Comparison of ENCODE assay signal across 18 cellular contexts in genomic region chr14:88592016-88592415, GRCh38. TPM values are rescaled to one million over a fixed set of nuclear protein-coding genes. Genes with fewer than 3 reads are reported as not detected.
DNase-seq lines count a peak whose midpoint lies in the region; ATAC-seq, FAIRE-seq and TF ChIP-seq lines count a peak whose summit lies in the region.
"Had no signal": no experiment of that assay in that cellular context is flagged by ENCODE, and none has a peak within 500 bp of the region (broad histone marks: within the 10 kb centered on the region; RNA-seq: fewer than 3 reads in every experiment).

No MANE protein-coding gene starts in this region.

- CTCF ChIA-PET in AG04450 (lab: Charles Lee): no interaction called here
- CTCF ChIA-PET in endothelial cell of umbilical vein (lab: Charles Lee): no interaction called here

- peak overlapping the region in 2 of 3 experiments; percentile 40 to 74 for H3K27ac Mint-ChIP-seq in nephron
- peak overlapping the region in 1 of 10 donors; percentile 66 for H3K27ac Mint-ChIP-seq in naive thymus-derived CD8-positive, alpha-beta T cell
- H3K27ac Mint-ChIP-seq: CD4-positive, alpha-beta T cell; HFFc6 had no signal

- TF ChIP-seq CTCF in AG04450 (IDR thresholded peaks at IDR 0.05; ENCODE audit: low read depth, low read length): no peak
- no peak for TF ChIP-seq CTCF in endothelial cell of umbilical vein (IDR thresholded peaks at IDR 0.05; ENCODE audit: extremely low read depth in 1 of 2, insufficient read depth in 1 of 2, low read depth in 1 of 2, low read length in 2 of 2)
- TF ChIP-seq CTCF in nephron (IDR thresholded peaks at IDR 0.05; ENCODE audit: unreplicated experiment in 3 of 3): no peak

- dilution Hi-C loops in endothelial cell of umbilical vein (cut with MboI; ENCODE audit: extremely low pct_ligation_motif_present, low sequenced_read_pairs): no loop called here

- peaks cover 6 to 10% of the 10 kb centered on the region in 2 experiments for H3K36me3 ChIP-seq in endothelial cell of umbilical vein (ENCODE audit: control insufficient read depth in 2 of 2, extremely low read depth in 1 of 2, insufficient read depth in 2 of 2, low read length in 2 of 2)

- no peak overlapping the region for H3K9ac ChIP-seq in endothelial cell of umbilical vein (replicated peaks; ENCODE audit: extremely low read depth, insufficient read depth, low read length)
- H3K9ac ChIP-seq: KMS-11 had no signal

- H3K4me1 Mint-ChIP-seq in nephron: no peaks in the 10 kb centered on the region
- peaks cover 0 to 10% (median 1%) of the 10 kb centered on the region in 4 donors for H3K4me1 Mint-ChIP-seq in naive thymus-derived CD8-positive, alpha-beta T cell

- POLR2A ChIA-PET in AG04450 (lab: Yijun Ruan, JAX) (interaction anchor here (0.7 to 1.1 kb wide), 2 partner anchors 29 to 1309 kb away, joined by 3 to 6 read pairs; no protein-coding TSS in a partner anchor), endothelial cell of umbilical vein (lab: Charles Lee) (no interaction called here)
- POLR2A ChIA-PET in naive thymus-derived CD8-positive, alpha-beta T cell (lab: Charles Lee): no interaction called here

- H3K27me3 ChIP-seq in AG04450 (ENCODE audit: control insufficient read depth, insufficient read depth, low read length) (no peaks in the 10 kb centered on the region), endothelial cell of umbilical vein (ENCODE audit: control insufficient read depth in 2 of 2, insufficient read depth in 2 of 2, low read length in 2 of 2) (no peaks in the 10 kb centered on the region)

- H3K4me3 Mint-ChIP-seq in nephron: no peak overlapping the region
- H3K4me3 Mint-ChIP-seq in naive thymus-derived CD8-positive, alpha-beta T cell: no peak overlapping the region
- H3K4me3 Mint-ChIP-seq: CD4-positive, alpha-beta T cell; HFFc6 had no signal

- no peaks in the 10 kb centered on the region for H3K9me1 ChIP-seq in endothelial cell of umbilical vein (replicated peaks; ENCODE audit: control insufficient read depth, extremely low read depth, insufficient read depth, low read length)

- BruUV-seq in endothelial cell of umbilical vein (replicated peaks; lab: Mats Ljungman, UMichigan): no TSS peak

- no peak for TF ChIP-seq POLR2A in endothelial cell of umbilical vein (IDR thresholded peaks at IDR 0.05; ENCODE audit: low read depth, low read length)

- H3K9me3 ChIP-seq in AG04450 (ENCODE audit: control insufficient read depth, insufficient read depth, low read length) (no peaks in the 10 kb centered on the region), endothelial cell of umbilical vein (replicated peaks; ENCODE audit: control insufficient read depth, insufficient read depth, low read length) (no peaks in the 10 kb centered on the region)
- H3K9me3 ChIP-seq: Caco-2 had no signal

- no peaks in the 10 kb centered on the region for H4K20me1 ChIP-seq in endothelial cell of umbilical vein (replicated peaks; ENCODE audit: control insufficient read depth, extremely low read depth, insufficient read depth, low read length)

- no peak overlapping the region for H3K27ac ChIP-seq in AG04450 (ENCODE audit: low read depth, low read length)
- H3K27ac ChIP-seq in endothelial cell of umbilical vein (ENCODE audit: insufficient read depth, low read depth, low read length): no peak overlapping the region
- H3K27ac ChIP-seq: KMS-11 had no signal

- no peaks in the 10 kb centered on the region for H3K27me3 Mint-ChIP-seq in nephron (ENCODE audit: low read depth)
- H3K27me3 Mint-ChIP-seq in naive thymus-derived CD8-positive, alpha-beta T cell: no peaks in the 10 kb centered on the region
- H3K27me3 Mint-ChIP-seq: CD4-positive, alpha-beta T cell had no signal

- no peak overlapping the region for H3K4me2 ChIP-seq in endothelial cell of umbilical vein (ENCODE audit: insufficient read depth, low read length)
- H3K4me2 ChIP-seq: KMS-11 had no signal

- H2AFZ ChIP-seq in endothelial cell of umbilical vein (ENCODE audit: low read depth, low read length): no peak overlapping the region

- H3K79me2 ChIP-seq in endothelial cell of umbilical vein (ENCODE audit: control insufficient read depth, insufficient read depth, low read length): no peaks in the 10 kb centered on the region

- H3K36me3 Mint-ChIP-seq in nephron (ENCODE audit: low read depth): peaks cover 83% of the 10 kb centered on the region
- peaks cover 0 to 94% (median 35%) of the 10 kb centered on the region in 3 donors for H3K36me3 Mint-ChIP-seq in naive thymus-derived CD8-positive, alpha-beta T cell

- intact Hi-C loops in endothelial cell of umbilical vein (cut with micrococcal nuclease): no loop called here

- H3K4me3 ChIP-seq in AG04450 (ENCODE audit: low read depth, low read length) (no peak overlapping the region), endothelial cell of umbilical vein (replicated peaks in 1 of 3; ENCODE audit: insufficient read depth in 1 of 3, low read depth in 1 of 3, low read length in 3 of 3) (no peak overlapping the region)
- H3K4me3 ChIP-seq: GM12878 had no signal

- ATAC-seq in GM21529 (IDR thresholded peaks at IDR 0.05; ENCODE audit: unreplicated experiment): no peak
- ATAC-seq in naive thymus-derived CD8-positive, alpha-beta T cell: no peak
- ATAC-seq: GM12878, Right ventricle myocardium inferior had no signal

- no peaks in the 10 kb centered on the region for H3K9me3 Mint-ChIP-seq in nephron
- H3K9me3 Mint-ChIP-seq in naive thymus-derived CD8-positive, alpha-beta T cell: no peaks in the 10 kb centered on the region
- H3K9me3 Mint-ChIP-seq: CD4-positive, alpha-beta T cell; HFFc6 had no signal

- no peak for FAIRE-seq in endothelial cell of umbilical vein (lab: Jason Lieb, UNC)
- FAIRE-seq: GM12878, RCC 7860 had no signal

- DNase-seq in AG04450 (ENCODE audit: low read depth, low spot score) (peak; percentile 34), NCI-H2171 (lab: John Stamatoyannopoulos, UW) (peak; percentile 16), endothelial cell of umbilical vein (ENCODE audit: low read depth, low spot score) (peak; percentile 6), NCI-H1048 (lab: John Stamatoyannopoulos, UW) (no peak)
- no peak for DNase-seq in naive thymus-derived CD8-positive, alpha-beta T cell
- DNase-seq: Caco-2; CD4-positive, alpha-beta T cell; HFFc6; NCI-H1417 treated with DMSO at 0.1 percent for 48 hours; NCI-H2029; NCI-H748 treated with DMSO at 0.1 percent for 48 hours had no signal

- H3K4me1 ChIP-seq in endothelial cell of umbilical vein (ENCODE audit: control insufficient read depth, extremely low read depth, insufficient read depth, low read length): no peaks in the 10 kb centered on the region
- H3K4me1 ChIP-seq: Caco-2 had no signal

TF ChIP-seq in endothelial cell of umbilical vein, 7 proteins besides CTCF, POLR2A, EP300 and RAD21:
- TF ChIP-seq MAX (IDR thresholded peaks at IDR 0.05; ENCODE audit: insufficient read depth, insufficient read length) (no peak), EZH2 (IDR thresholded peaks at IDR 0.05; ENCODE audit: borderline replicate concordance, low read depth, low read length, severe bottlenecking) (no peak), GATA2 (IDR thresholded peaks at IDR 0.05; ENCODE audit: insufficient read depth, insufficient read length, low read depth, low read length) (no peak), MYC (IDR thresholded peaks at IDR 0.05; ENCODE audit: low read depth, low read length) (no peak), POLR2AphosphoS5 (IDR thresholded peaks at IDR 0.05; ENCODE audit: insufficient read depth, low read depth, low read length) (no peak), JUN (IDR thresholded peaks at IDR 0.05; ENCODE audit: borderline replicate concordance, insufficient read depth, insufficient read length, low read depth) (no peak), FOS (IDR thresholded peaks at IDR 0.05; ENCODE audit: borderline replicate concordance, insufficient read depth, low read length) (no peak)
TF ChIP-seq in endothelial cell of umbilical vein: peak in this region for 0.

RNA-seq across cellular contexts. Expression of gene ZC3H14, which starts 29.2 kb away (rescaled TPM):
- 99.8 and 102 TPM in 2 replicates for polyA plus RNA-seq in AG04450 (2011; rRNA removed)
- polyA minus RNA-seq in AG04450 (2011; rRNA and poly(A)+ RNA removed): 129 and 147 TPM in 2 replicates
- 59.6 and 61.8 TPM in 2 replicates for total RNA-seq in endothelial cell of umbilical vein
- 61.2 and 62.3 TPM in 2 replicates for polyA plus RNA-seq in endothelial cell of umbilical vein
- 71.1 and 77.7 TPM in 2 replicates for polyA plus RNA-seq in endothelial cell of umbilical vein (2011; cell fraction: cytosol; rRNA removed)
- polyA plus RNA-seq in endothelial cell of umbilical vein (2011; cell fraction: nucleus; rRNA removed): 105 and 123 TPM in 2 replicates
- polyA plus RNA-seq in endothelial cell of umbilical vein (2012): 39.2 and 49.9 TPM in 2 replicates
- 163 and 174 TPM in 2 replicates for polyA minus RNA-seq in endothelial cell of umbilical vein
- 87.2 TPM for polyA minus RNA-seq in endothelial cell of umbilical vein (2011; cell fraction: cytosol; rRNA and poly(A)+ RNA removed)
- 39.6 and 72.8 TPM in 2 replicates for polyA minus RNA-seq in endothelial cell of umbilical vein (2011; cell fraction: nucleus; rRNA and poly(A)+ RNA removed)
- total RNA-seq in naive thymus-derived CD8-positive, alpha-beta T cell: 10 to 100 TPM; 58.3 to 60.5 TPM
- polyA plus RNA-seq in naive thymus-derived CD8-positive, alpha-beta T cell: 10 to 100 TPM; 36.4 to 54.5 (median 49.9) TPM

RNA-seq across cellular contexts. Expression of gene PTPN21, which starts 37.2 kb away (rescaled TPM):
- polyA plus RNA-seq in AG04450 (2011; rRNA removed) (15.8 and 16.0 TPM in 2 replicates), endothelial cell of umbilical vein (9.2 and 10.2 TPM in 2 replicates)
- 22.0 and 23.8 TPM in 2 replicates for polyA minus RNA-seq in AG04450 (2011; rRNA and poly(A)+ RNA removed)
- 16.1 and 22.9 TPM in 2 replicates for total RNA-seq in endothelial cell of umbilical vein
- polyA plus RNA-seq in endothelial cell of umbilical vein (2011; cell fraction: cytosol; rRNA removed): 6.0 and 6.1 TPM in 2 replicates
- polyA plus RNA-seq in endothelial cell of umbilical vein (2011; cell fraction: nucleus; rRNA removed): 28.2 and 30.9 TPM in 2 replicates
- polyA plus RNA-seq in endothelial cell of umbilical vein (2012): 8.0 and 12.5 TPM in 2 replicates
- 16.0 and 18.8 TPM in 2 replicates for polyA minus RNA-seq in endothelial cell of umbilical vein
- polyA minus RNA-seq in endothelial cell of umbilical vein (2011; cell fraction: cytosol; rRNA and poly(A)+ RNA removed): 3.3 TPM
- 21.5 and 22.6 TPM in 2 replicates for polyA minus RNA-seq in endothelial cell of umbilical vein (2011; cell fraction: nucleus; rRNA and poly(A)+ RNA removed)
- not detected for total RNA-seq in naive thymus-derived CD8-positive, alpha-beta T cell
- polyA plus RNA-seq in naive thymus-derived CD8-positive, alpha-beta T cell: not detected
- total RNA-seq: CD4-positive, alpha-beta T cell; OCI-LY7 had no signal

Comparison
In these comparisons a context has a peak if more than half of its experiments do, and no peak if none do; other contexts are left out.
1. DNase-seq: peak in AG04450 (single experiment), NCI-H2171 (single experiment) and endothelial cell of umbilical vein (single experiment); none in naive thymus-derived CD8-positive, alpha-beta T cell (0 of 10) and NCI-H1048 (single experiment).
2. RNA of gene PTPN21, which starts 37.2 kb away (polyA plus RNA-seq): 15.8 to 16.0 TPM in AG04450 and 6.0 to 30.9 TPM in endothelial cell of umbilical vein; not detected in naive thymus-derived CD8-positive, alpha-beta T cell; every median in the first group is over 4 times any median in the second.